ENCODE assay signal across 8 cellular contexts in the genomic region with DNA sequence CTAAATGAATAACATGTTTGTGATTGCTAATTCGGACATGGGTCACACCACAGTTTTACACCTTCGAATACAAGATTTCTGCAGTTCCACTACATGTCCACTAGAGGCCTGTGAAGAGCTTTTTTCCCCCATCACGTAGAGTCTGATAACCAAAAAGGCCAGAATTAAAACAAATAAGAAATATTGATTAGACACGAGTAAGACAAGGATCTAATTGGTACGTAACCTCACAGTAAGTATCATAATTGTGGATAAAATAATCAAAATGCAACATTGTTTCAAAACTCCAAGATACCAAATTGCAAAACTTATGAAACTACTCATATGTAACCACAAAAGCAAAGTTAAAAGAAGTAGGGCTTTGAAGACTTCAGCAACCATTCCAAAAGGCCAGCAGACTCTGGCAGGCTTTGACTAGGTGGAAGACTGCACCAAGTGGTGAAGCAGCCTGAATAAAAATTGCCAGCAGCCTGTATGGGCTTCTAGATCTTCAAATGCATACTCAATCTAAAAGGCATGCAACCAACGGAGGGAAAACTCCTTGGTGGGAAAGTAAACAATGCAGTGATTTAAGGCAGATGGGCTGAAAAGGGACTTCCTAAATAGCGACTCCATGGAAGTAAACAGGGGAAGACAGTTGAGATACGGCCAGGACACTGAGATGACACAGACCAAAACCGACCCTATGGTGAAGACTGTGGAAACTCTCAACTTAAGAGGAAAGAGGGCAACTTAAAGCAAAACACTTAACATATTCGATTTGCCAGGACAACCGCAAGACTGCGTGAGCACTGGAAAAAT. TPM values are rescaled to one million over a fixed set of nuclear protein-coding genes. Genes with fewer than 3 reads are reported as not detected.
DNase-seq lines count a peak whose midpoint lies in the region; ATAC-seq and TF ChIP-seq lines count a peak whose summit lies in the region.

No MANE protein-coding gene starts in this region.

- ATAC-seq in GM21737 (IDR thresholded peaks at IDR 0.05; ENCODE audit: unreplicated experiment): peak; percentile 82

- peaks cover 5% of the 10 kb centered on the region for H3K36me3 Mint-ChIP-seq in glutamatergic neuron (ENCODE audit: unreplicated experiment)

- TF ChIP-seq CTCF in WI38 (IDR thresholded peaks at IDR 0.05; ENCODE audit: low read depth, low read length) (peak; percentile 90), glutamatergic neuron (IDR thresholded peaks at IDR 0.05; ENCODE audit: partially characterized antibody, unreplicated experiment) (peak; percentile 94)

- peaks cover 18% of the 10 kb centered on the region for H3K4me1 ChIP-seq in rectal smooth muscle tissue (ENCODE audit: control insufficient read depth, insufficient read depth, low read length)

- H3K36me3 ChIP-seq in rectal smooth muscle tissue (ENCODE audit: control insufficient read depth, insufficient read depth, low read length): peaks cover 2% of the 10 kb centered on the region

- peak overlapping the region; percentile 99 for H3K27ac Mint-ChIP-seq in glutamatergic neuron (ENCODE audit: unreplicated experiment)

- H3K4me1 Mint-ChIP-seq in glutamatergic neuron (ENCODE audit: low read depth, unreplicated experiment): peaks cover 44% of the 10 kb centered on the region

- H3K27ac ChIP-seq in rectal smooth muscle tissue (ENCODE audit: low read depth, low read length): peak overlapping the region; percentile 44

- peaks cover 16% of the 10 kb centered on the region for H3K9me3 Mint-ChIP-seq in glutamatergic neuron (ENCODE audit: unreplicated experiment)

- no peaks in the 10 kb centered on the region for H3K27me3 ChIP-seq in rectal smooth muscle tissue (ENCODE audit: control insufficient read depth, insufficient read depth, low read length)

- H3K27me3 Mint-ChIP-seq in glutamatergic neuron (ENCODE audit: unreplicated experiment): peaks cover 8% of the 10 kb centered on the region

- peak overlapping the region; percentile 55 for H3K4me3 Mint-ChIP-seq in glutamatergic neuron (ENCODE audit: unreplicated experiment)

- no peak overlapping the region for H3K9ac ChIP-seq in rectal smooth muscle tissue (ENCODE audit: low read length)

- peak; percentile 43 for DNase-seq in NCI-H510A treated with DMSO at 0.1 percent for 48 hours (lab: John Stamatoyannopoulos, UW)
- DNase-seq in NCI-H510A (lab: John Stamatoyannopoulos, UW): no peak
- peak; percentile 4 for DNase-seq in NCI-H1417 treated with DMSO at 0.1 percent for 48 hours (lab: John Stamatoyannopoulos, UW)
- DNase-seq in glutamatergic neuron: no peak
- DNase-seq in GOT3 (lab: John Stamatoyannopoulos, UW): no peak

- H3K4me3 ChIP-seq in WI38 (ENCODE audit: low read depth, low read length) (0 out of 2 replicates have a peak overlapping the region, but pooled peaks have one; percentile 8), rectal smooth muscle tissue (ENCODE audit: low read length) (no peak overlapping the region)

RNA-seq across cellular contexts. Expression of a gene that starts 56.7 kb away (rescaled TPM):
- total RNA-seq in glutamatergic neuron (ENCODE audit: unreplicated experiment): 36.4 TPM

Comparison
In these comparisons a context has a peak if more than half of its experiments do, and no peak if none do; other contexts are left out.
1. DNase-seq: peak in NCI-H510A treated with DMSO at 0.1 percent for 48 hours (single experiment) and NCI-H1417 treated with DMSO at 0.1 percent for 48 hours (single experiment); none in NCI-H510A (single experiment), glutamatergic neuron (single experiment) and GOT3 (single experiment).